ENCODE assay signal across 12 cellular contexts in the genomic region with DNA sequence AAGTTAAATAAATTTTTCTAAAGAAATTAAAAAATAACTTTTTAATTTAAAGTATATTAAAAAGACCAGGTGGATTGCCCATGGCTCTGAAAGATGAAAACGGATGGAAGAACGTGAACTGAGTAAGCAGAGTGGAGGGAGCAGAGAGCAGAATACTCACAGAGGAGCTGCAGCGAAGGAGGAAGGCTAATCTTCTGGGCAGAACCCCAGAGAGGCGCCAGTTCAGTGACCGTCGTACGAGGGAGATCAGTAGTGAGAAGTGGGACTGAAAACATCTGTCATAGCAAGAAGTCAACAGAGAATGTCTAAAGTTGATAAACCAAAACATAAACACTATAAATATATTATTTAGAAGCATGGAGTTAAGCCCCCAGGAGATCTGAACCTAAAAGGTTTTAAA. TPM values are rescaled to one million over a fixed set of nuclear protein-coding genes. Genes with fewer than 3 reads are reported as not detected.
A peak's percentile ranks its signal among the peaks of the same experiment; 100 is the strongest.
DNase-seq lines count a peak whose midpoint lies in the region; ATAC-seq, FAIRE-seq and TF ChIP-seq lines count a peak whose summit lies in the region.
"Had no signal": no experiment of that assay in that cellular context is flagged by ENCODE, and none has a peak within 500 bp of the region (broad histone marks: within the 10 kb centered on the region; RNA-seq: fewer than 3 reads in every experiment).

No MANE protein-coding gene starts in this region.

- WGBS in sigmoid colon, 2 donors: 65 to 80% methylated on average over 7 of the region's 7 CpGs

- ATAC-seq in HG02870 (IDR thresholded peaks at IDR 0.05; ENCODE audit: unreplicated experiment): peak; percentile 66
- ATAC-seq in HG03280 (IDR thresholded peaks at IDR 0.05; ENCODE audit: unreplicated experiment): no peak

- DNase-seq in GM12892 (ENCODE audit: insufficient read length) (peak; percentile 33), epithelial cell of prostate (ENCODE audit: low read depth, low spot score) (no peak), sigmoid colon (no peak), Kasumi-1 (lab: John Stamatoyannopoulos, UW) (no peak), pons (ENCODE audit: low spot score) (no peak)
- DNase-seq: activated CD4-positive, alpha-beta T cell treated with anti-CD3 and anti-CD28 coated beads, Interleukin-2, amount 50 U/mL, for 48 hours; CD4-positive, alpha-beta memory T cell; KBM-7; NCI-H1417; NCI-H526 had no signal

- TF ChIP-seq POLR2A in GM12892 (IDR thresholded peaks at IDR 0.05; ENCODE audit: low read depth, low read length): no peak
- no peak for TF ChIP-seq POLR2A in sigmoid colon (IDR thresholded peaks at IDR 0.05)

- TF ChIP-seq CTCF in sigmoid colon (IDR thresholded peaks at IDR 0.05): no peak

- peaks cover 0 to 80% (median 70%) of the 10 kb centered on the region in 4 donors for H3K4me1 ChIP-seq in sigmoid colon

- H3K27me3 ChIP-seq in sigmoid colon: no peaks in the 10 kb centered on the region

- H3K36me3 ChIP-seq in sigmoid colon: no peaks in the 10 kb centered on the region

- FAIRE-seq in GM12892 (lab: Jason Lieb, UNC): peak; percentile 44

- no peaks in the 10 kb centered on the region for H3K9me3 ChIP-seq in sigmoid colon

- intact Hi-C loops in sigmoid colon (cut with DNase I): no loop called here

- H3K27ac ChIP-seq in epithelial cell of prostate: peak overlapping the region; percentile 98
- peak overlapping the region in 3 of 4 donors; percentile 7 to 55 (median 46) for H3K27ac ChIP-seq in sigmoid colon

- no peak for TF ChIP-seq EP300 in sigmoid colon (IDR thresholded peaks at IDR 0.05)

- H3K4me3 ChIP-seq in sigmoid colon: no peak overlapping the region

RNA-seq across cellular contexts. Expression of gene UBE2G1, which starts 34.9 kb away (rescaled TPM):
- polyA plus RNA-seq in GM12892 (2012; ENCODE audit: missing spikeins): 39.7 TPM
- 100 to 1,000 TPM in 2 of 4 donors, 10 to 100 TPM in 2; 83.2 to 111 (median 96.9) TPM for total RNA-seq in sigmoid colon
- polyA plus RNA-seq in sigmoid colon: 10 to 100 TPM; 20.5 to 31.7 (median 26.4) TPM
